1 cellular context compared by ENCODE assay signal in the genomic region with DNA sequence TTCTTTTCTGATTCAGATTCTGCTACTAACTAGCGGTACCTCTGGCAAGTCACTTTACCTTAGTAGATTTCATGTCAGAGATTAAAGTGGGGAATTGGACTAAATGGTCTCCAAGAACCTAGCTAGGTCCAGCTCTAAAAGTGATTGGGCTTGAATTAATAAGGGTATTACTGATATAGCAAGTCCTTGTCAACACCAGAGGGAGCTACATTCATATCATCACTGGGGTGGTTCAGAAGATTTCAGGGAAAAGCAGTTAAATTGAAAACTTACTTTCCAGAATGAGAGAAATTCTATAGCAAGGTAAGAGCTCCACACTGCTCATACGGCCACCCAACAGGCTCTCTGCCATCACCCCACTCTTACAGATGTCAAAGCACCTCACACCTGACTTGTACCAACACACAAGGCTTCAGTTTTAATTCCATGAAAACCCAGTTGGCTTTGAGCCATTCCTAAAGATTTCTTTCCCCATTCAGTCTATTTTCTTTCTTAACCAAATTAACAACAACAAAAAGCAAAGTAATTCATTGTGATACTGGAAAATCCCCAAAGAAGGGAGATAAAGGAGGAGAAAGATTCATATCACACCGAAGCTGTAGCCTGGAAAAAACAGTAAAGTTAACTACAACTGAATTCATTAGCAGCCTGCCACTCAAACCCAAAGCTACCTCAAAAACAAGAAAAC.
TF ChIP-seq lines count a peak whose summit lies in the region.

No MANE protein-coding gene starts in this region.

TF ChIP-seq in K562, 482 proteins besides CTCF, POLR2A, EP300 and RAD21 (continued from another document):
- TF ChIP-seq ETS2 (tag; IDR thresholded peaks at IDR 0.05; ENCODE audit: borderline replicate concordance, poor library complexity, severe bottlenecking) (no peak), ZNF311 (CRISPR knock-in tag; IDR thresholded peaks at IDR 0.05) (no peak), ZNF699 (CRISPR knock-in tag; IDR thresholded peaks at IDR 0.05; ENCODE audit: insufficient replicate concordance) (no peak), ZNF274 (IDR thresholded peaks at IDR 0.05; ENCODE audit: borderline replicate concordance, low read depth, low read length) (no peak), SMARCA5 (IDR thresholded peaks at IDR 0.05) (no peak), FIP1L1 (IDR thresholded peaks at IDR 0.05; ENCODE audit: low read depth, low read length, poor library complexity, severe bottlenecking) (no peak), SREBF2 (CRISPR knock-in tag; IDR thresholded peaks at IDR 0.05) (no peak), JUN (IDR thresholded peaks at IDR 0.05; ENCODE audit: borderline replicate concordance, low read depth, low read length) (no peak), JUN (CRISPR knock-in tag; IDR thresholded peaks at IDR 0.05; ENCODE audit: borderline replicate concordance) (no peak), SOX6 (IDR thresholded peaks at IDR 0.05) (no peak), ETV6 (IDR thresholded peaks at IDR 0.05; ENCODE audit: borderline replicate concordance in 1 of 2, low read depth in 2 of 2, low read length in 1 of 2) (no peak), ETV6 (CRISPR knock-in tag; IDR thresholded peaks at IDR 0.05; ENCODE audit: borderline replicate concordance) (no peak), TAF9B (IDR thresholded peaks at IDR 0.05; ENCODE audit: partially characterized antibody) (no peak), SMARCC2 (IDR thresholded peaks at IDR 0.05; ENCODE audit: low read depth) (no peak), SAP30 (IDR thresholded peaks at IDR 0.05; ENCODE audit: borderline replicate concordance, insufficient read depth, low read depth, low read length, poor library complexity, severe bottlenecking) (no peak), ARID2 (IDR thresholded peaks at IDR 0.05) (0 out of 2 replicates have a peak, but pooled peaks have one; percentile 64), MIER1 (IDR thresholded peaks at IDR 0.05; ENCODE audit: low read depth) (no peak), MCM3 (IDR thresholded peaks at IDR 0.05) (no peak), RCOR1 (IDR thresholded peaks at IDR 0.05; ENCODE audit: borderline replicate concordance in 1 of 2, low read depth in 2 of 2, low read length in 2 of 2) (0 out of 4 replicates have a peak, but pooled peaks of 1 of the 2 experiments have one; percentile 12), RFX5 (IDR thresholded peaks at IDR 0.05; ENCODE audit: low read depth, low read length) (no peak)
- TF ChIP-seq, protein P1, sequence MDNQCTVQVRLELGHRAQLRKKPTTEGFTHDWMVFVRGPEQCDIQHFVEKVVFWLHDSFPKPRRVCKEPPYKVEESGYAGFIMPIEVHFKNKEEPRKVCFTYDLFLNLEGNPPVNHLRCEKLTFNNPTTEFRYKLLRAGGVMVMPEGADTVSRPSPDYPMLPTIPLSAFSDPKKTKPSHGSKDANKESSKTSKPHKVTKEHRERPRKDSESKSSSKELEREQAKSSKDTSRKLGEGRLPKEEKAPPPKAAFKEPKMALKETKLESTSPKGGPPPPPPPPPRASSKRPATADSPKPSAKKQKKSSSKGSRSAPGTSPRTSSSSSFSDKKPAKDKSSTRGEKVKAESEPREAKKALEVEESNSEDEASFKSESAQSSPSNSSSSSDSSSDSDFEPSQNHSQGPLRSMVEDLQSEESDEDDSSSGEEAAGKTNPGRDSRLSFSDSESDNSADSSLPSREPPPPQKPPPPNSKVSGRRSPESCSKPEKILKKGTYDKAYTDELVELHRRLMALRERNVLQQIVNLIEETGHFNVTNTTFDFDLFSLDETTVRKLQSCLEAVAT (IDR thresholded peaks at IDR 0.05), result no peak
- TF ChIP-seq, protein P2, sequence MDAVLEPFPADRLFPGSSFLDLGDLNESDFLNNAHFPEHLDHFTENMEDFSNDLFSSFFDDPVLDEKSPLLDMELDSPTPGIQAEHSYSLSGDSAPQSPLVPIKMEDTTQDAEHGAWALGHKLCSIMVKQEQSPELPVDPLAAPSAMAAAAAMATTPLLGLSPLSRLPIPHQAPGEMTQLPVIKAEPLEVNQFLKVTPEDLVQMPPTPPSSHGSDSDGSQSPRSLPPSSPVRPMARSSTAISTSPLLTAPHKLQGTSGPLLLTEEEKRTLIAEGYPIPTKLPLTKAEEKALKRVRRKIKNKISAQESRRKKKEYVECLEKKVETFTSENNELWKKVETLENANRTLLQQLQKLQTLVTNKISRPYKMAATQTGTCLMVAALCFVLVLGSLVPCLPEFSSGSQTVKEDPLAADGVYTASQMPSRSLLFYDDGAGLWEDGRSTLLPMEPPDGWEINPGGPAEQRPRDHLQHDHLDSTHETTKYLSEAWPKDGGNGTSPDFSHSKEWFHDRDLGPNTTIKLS (IDR thresholded peaks at IDR 0.05; ENCODE audit: borderline replicate concordance, low read depth), result no peak
- TF ChIP-seq, protein P3, sequence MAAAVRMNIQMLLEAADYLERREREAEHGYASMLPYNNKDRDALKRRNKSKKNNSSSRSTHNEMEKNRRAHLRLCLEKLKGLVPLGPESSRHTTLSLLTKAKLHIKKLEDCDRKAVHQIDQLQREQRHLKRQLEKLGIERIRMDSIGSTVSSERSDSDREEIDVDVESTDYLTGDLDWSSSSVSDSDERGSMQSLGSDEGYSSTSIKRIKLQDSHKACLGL (CRISPR knock-in tag; IDR thresholded peaks at IDR 0.05; ENCODE audit: borderline replicate concordance, poor library complexity, severe bottlenecking), result no peak
